Comparison of ENCODE assay signal across 17 cellular contexts in the genomic region with DNA sequence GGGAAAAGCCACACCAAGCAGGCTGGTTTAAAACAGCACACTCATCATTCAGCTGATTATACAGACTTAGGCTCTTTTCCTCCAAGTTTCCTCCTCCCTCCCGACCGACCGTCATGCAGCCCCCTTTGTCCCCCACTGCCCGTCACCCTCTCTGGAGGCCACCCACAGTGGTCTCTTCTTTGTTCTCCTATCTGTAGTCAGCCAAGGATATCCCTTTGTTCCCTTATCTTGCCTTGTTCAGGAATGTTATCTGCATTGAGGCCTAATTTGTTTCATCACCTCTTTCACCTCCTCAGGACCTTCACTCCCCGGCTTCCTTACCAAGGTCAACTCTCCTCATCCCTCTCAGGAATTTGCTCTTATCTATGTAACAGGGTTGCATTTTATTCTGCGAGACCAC.
"Had no signal": no experiment of that assay in that cellular context is flagged by ENCODE, and none has a peak within 500 bp of the region (broad histone marks: within the 10 kb centered on the region; RNA-seq: fewer than 3 reads in every experiment).

No MANE protein-coding gene starts in this region.

- H3K4me1 Mint-ChIP-seq: immature natural killer cell, naive B cell, nephron had no signal

- H3K4me1 ChIP-seq: colonic mucosa, foreskin keratinocyte, left ventricle myocardium inferior, lower lobe of right lung, suprapubic skin, tibial artery, upper lobe of left lung, uterus had no signal

- H3K36me3 ChIP-seq: colonic mucosa, left ventricle myocardium inferior, lower lobe of right lung, ovary, suprapubic skin, tibial artery, upper lobe of left lung, uterus had no signal

- H3K36me3 Mint-ChIP-seq: immature natural killer cell, naive B cell had no signal

- H3K9me3 ChIP-seq: colonic mucosa, left ventricle myocardium inferior, lower lobe of right lung, ovary, suprapubic skin, tibial artery, upper lobe of left lung, uterus had no signal

- H3K27ac Mint-ChIP-seq: immature natural killer cell, naive B cell, nephron had no signal

- H3K27me3 ChIP-seq: colonic mucosa, ovary, suprapubic skin, upper lobe of left lung, uterus had no signal

- H3K4me3 ChIP-seq: colonic mucosa, left ventricle myocardium inferior, lower lobe of right lung, ovary, suprapubic skin, tibial artery, upper lobe of left lung, uterus had no signal

- ATAC-seq: lower lobe of right lung; right cardiac atrium; stimulated activated naive CD8-positive, alpha-beta T cell treated with anti-CD3 and anti-CD28 coated beads, Interleukin-15, Interleukin-2, amounts not matched to agents 100 U/mL and 50 U/mL, for 24 hours had no signal

- H3K4me3 Mint-ChIP-seq: immature natural killer cell, naive B cell, nephron had no signal

- H3K27ac ChIP-seq: colonic mucosa, foreskin keratinocyte, left ventricle myocardium inferior, lower lobe of right lung, ovary, suprapubic skin, tibial artery, upper lobe of left lung, uterus had no signal

- DNase-seq: colonic mucosa; erythroblast; foreskin keratinocyte; hippocampal formation; immature natural killer cell; left ventricle myocardium inferior; lower lobe of right lung; naive B cell; ovary; right cardiac atrium; stimulated activated CD4-positive, alpha-beta T cell treated with anti-CD3 and anti-CD28 coated beads, Interleukin-12 subunit alpha, Interleukin-12 subunit beta, amount 100 ng/mL, for 4 hours; stimulated activated naive CD8-positive, alpha-beta T cell treated with anti-CD3 and anti-CD28 coated beads, Interleukin-15, Interleukin-2, amounts not matched to agents 100 U/mL and 50 U/mL, for 24 hours; tibial artery; upper lobe of left lung; uterus had no signal

- H3K9me3 Mint-ChIP-seq: naive B cell, nephron had no signal
